In genomic region chr9:76441551-76442322, GRCh38 we compare ENCODE assay signal across 8 cellular contexts. TPM values are rescaled to one million over a fixed set of nuclear protein-coding genes. Genes with fewer than 3 reads are reported as not detected.
A peak's percentile ranks its signal among the peaks of the same experiment; 100 is the strongest.
DNase-seq lines count a peak whose midpoint lies in the region; ATAC-seq and TF ChIP-seq lines count a peak whose summit lies in the region.

No MANE protein-coding gene starts in this region.

- 72 to 75% methylated on average over 10 of the region's 10 CpGs for WGBS in esophagus squamous epithelium, 2 donors

- peak; percentile 67 for ATAC-seq in HG03196 (IDR thresholded peaks at IDR 0.05; ENCODE audit: unreplicated experiment)
- peak; percentile 89 for ATAC-seq in stimulated activated naive CD8-positive, alpha-beta T cell treated with anti-CD3 and anti-CD28 coated beads, Interleukin-15, Interleukin-2, amounts not matched to agents 100 U/mL and 50 U/mL, for 24 hours

- H3K36me3 ChIP-seq in esophagus squamous epithelium: no peaks in the 10 kb centered on the region

- intact Hi-C loops in esophagus squamous epithelium (cut with DNase I): no loop called here

- H3K27ac ChIP-seq in esophagus squamous epithelium: no peak overlapping the region

- no peaks in the 10 kb centered on the region for H3K9me3 ChIP-seq in esophagus squamous epithelium

- H3K4me1 ChIP-seq in esophagus squamous epithelium: peaks cover 3 to 16% (median 5%) of the 10 kb centered on the region in 3 donors

- TF ChIP-seq CTCF in astrocyte of the cerebellum (IDR thresholded peaks at IDR 0.05; ENCODE audit: low read depth, low read length, missing control alignments): no peak
- TF ChIP-seq CTCF in esophagus squamous epithelium (IDR thresholded peaks at IDR 0.05): no peak

- in situ Hi-C loops in astrocyte of the cerebellum (cut with HindIII; ENCODE audit: low sequenced_read_pairs): no loop called here

- DNase-seq in stimulated activated naive CD4-positive, alpha-beta T cell treated with Interleukin-2 at 50 U/mL for 16 hours (lab: John Stamatoyannopoulos, UW): peak; percentile 50
- DNase-seq in stimulated activated naive CD4-positive, alpha-beta T cell (lab: John Stamatoyannopoulos, UW): no peak
- DNase-seq in astrocyte of the cerebellum (ENCODE audit: low read depth) (peak; percentile 78), esophagus squamous epithelium (lab: John Stamatoyannopoulos, UW) (no peak), NCI-H526 treated with DMSO at 0.1 percent for 48 hours (lab: John Stamatoyannopoulos, UW) (no peak), NCI-H345 (lab: John Stamatoyannopoulos, UW) (no peak)
- DNase-seq in stimulated activated naive CD8-positive, alpha-beta T cell treated with anti-CD3 and anti-CD28 coated beads, Interleukin-15, Interleukin-2, amounts not matched to agents 100 U/mL and 50 U/mL, for 24 hours: peak; percentile 53

- H3K27me3 ChIP-seq in esophagus squamous epithelium: no peaks in the 10 kb centered on the region

- no peak overlapping the region for H3K4me3 ChIP-seq in astrocyte of the cerebellum (ENCODE audit: low read depth, low read length)
- H3K4me3 ChIP-seq in esophagus squamous epithelium: no peak overlapping the region

- no peak for TF ChIP-seq POLR2A in esophagus squamous epithelium (IDR thresholded peaks at IDR 0.05)

RNA-seq across cellular contexts. Expression of gene GCNT1, which starts 17.2 kb away (rescaled TPM):
- 1 to 10 TPM; 1.1 to 4.8 (median 3.0) TPM for total RNA-seq in esophagus squamous epithelium

RNA-seq across cellular contexts. Expression of gene RFK, which starts 47.5 kb away (rescaled TPM):
- 10 to 100 TPM; 10.3 to 18.5 (median 12.3) TPM for total RNA-seq in esophagus squamous epithelium

Comparison
In these comparisons a context has a peak if more than half of its experiments do, and no peak if none do; other contexts are left out.
1. DNase-seq: peak in stimulated activated naive CD4-positive, alpha-beta T cell treated with Interleukin-2 at 50 U/mL for 16 hours (single experiment), astrocyte of the cerebellum (single experiment) and stimulated activated naive CD8-positive, alpha-beta T cell treated with anti-CD3 and anti-CD28 coated beads, Interleukin-15, Interleukin-2, amounts not matched to agents 100 U/mL and 50 U/mL, for 24 hours (single experiment); none in stimulated activated naive CD4-positive, alpha-beta T cell (0 of 6), esophagus squamous epithelium (single experiment), NCI-H526 treated with DMSO at 0.1 percent for 48 hours (single experiment) and NCI-H345 (single experiment).